Comparison of ENCODE assay signal across 1 cellular context in genomic region chr2:11343626-11344341, GRCh38.
A peak's percentile ranks its signal among the peaks of the same experiment; 100 is the strongest.
TF ChIP-seq lines count a peak whose summit lies in the region.

No MANE protein-coding gene starts in this region.

TF ChIP-seq in HEK293, 187 proteins besides CTCF, POLR2A, EP300 and RAD21 (continued from another document):
- TF ChIP-seq ZNF18 (tag by site-specific recombination; IDR thresholded peaks at IDR 0.05), result 0 out of 2 replicates have a peak, but pooled peaks have one; percentile 16
- no peak for TF ChIP-seq ZNF302 (tag by site-specific recombination; IDR thresholded peaks at IDR 0.05; ENCODE audit: low read depth)
- TF ChIP-seq ZNF266 (tag by site-specific recombination; IDR thresholded peaks at IDR 0.05; ENCODE audit: low read depth), result no peak
- TF ChIP-seq ZNF221 (tag by site-specific recombination; IDR thresholded peaks at IDR 0.05; ENCODE audit: borderline replicate concordance), result no peak
- peak; percentile 96 for TF ChIP-seq KLF8 (tag by site-specific recombination; IDR thresholded peaks at IDR 0.05)
- TF ChIP-seq ZNF341 (tag by site-specific recombination; IDR thresholded peaks at IDR 0.05; ENCODE audit: low read depth), result peak; percentile 59
- TF ChIP-seq ZSCAN16 (tag by site-specific recombination; IDR thresholded peaks at IDR 0.05), result no peak
- TF ChIP-seq SP3 (tag by site-specific recombination; IDR thresholded peaks at IDR 0.05), result peak; percentile 88
- TF ChIP-seq KLF17 (tag by site-specific recombination; IDR thresholded peaks at IDR 0.05), result peak; percentile 56
- TF ChIP-seq PRDM6 (tag by site-specific recombination; IDR thresholded peaks at IDR 0.05), result no peak
- TF ChIP-seq ZBTB20 (tag by site-specific recombination; IDR thresholded peaks at IDR 0.05), result peak; percentile 65
- no peak for TF ChIP-seq ELK4 (IDR thresholded peaks at IDR 0.05; ENCODE audit: borderline replicate concordance, low read depth, low read length)
- peak; percentile 60 for TF ChIP-seq ZBTB17 (tag by site-specific recombination; IDR thresholded peaks at IDR 0.05)
- peak; percentile 79 for TF ChIP-seq KLF1 (tag by site-specific recombination; IDR thresholded peaks at IDR 0.05)
- TF ChIP-seq ZNF366 (tag by site-specific recombination; conservative IDR thresholded peaks at IDR 0.05), result 0 out of 2 replicates have a peak, but pooled peaks have one; percentile 24
- no peak; the same call in none of the 2 replicates for TF ChIP-seq SCRT2 (tag by site-specific recombination; IDR thresholded peaks at IDR 0.05)
- no peak for TF ChIP-seq ZNF600 (tag by site-specific recombination; IDR thresholded peaks at IDR 0.05)
- TF ChIP-seq ZNF830 (tag by site-specific recombination; IDR thresholded peaks at IDR 0.05; ENCODE audit: low read depth), result no peak
- TF ChIP-seq KLF9 (tag by site-specific recombination; IDR thresholded peaks at IDR 0.05; ENCODE audit: low read depth), result peak; percentile 34; the same call in 1 of the 2 replicates
- TF ChIP-seq ZNF704 (tag by site-specific recombination; IDR thresholded peaks at IDR 0.05), result no peak
- TF ChIP-seq ZFHX2 (tag by site-specific recombination; conservative IDR thresholded peaks at IDR 0.05), result peak; percentile 75
- no peak for TF ChIP-seq ZNF518A (tag by site-specific recombination; conservative IDR thresholded peaks at IDR 0.05; ENCODE audit: low read depth)
- no peak for TF ChIP-seq ZBTB44 (tag by site-specific recombination; IDR thresholded peaks at IDR 0.05)
- TF ChIP-seq ZNF398 (tag by site-specific recombination; IDR thresholded peaks at IDR 0.05), result no peak
- TF ChIP-seq ZNF184 (tag by site-specific recombination; IDR thresholded peaks at IDR 0.05), result no peak
- no peak for TF ChIP-seq BCL11A (tag by site-specific recombination; IDR thresholded peaks at IDR 0.05; ENCODE audit: low read depth)
- 0 out of 2 replicates have a peak, but pooled peaks have one; percentile 23 for TF ChIP-seq MZF1 (tag by site-specific recombination; IDR thresholded peaks at IDR 0.05; ENCODE audit: borderline replicate concordance)
- TF ChIP-seq SP2 (tag by site-specific recombination; IDR thresholded peaks at IDR 0.05), result peak; percentile 84
- TF ChIP-seq ZBTB8A (tag by site-specific recombination; IDR thresholded peaks at IDR 0.05), result peak; percentile 80
- TF ChIP-seq HIC1 (tag by site-specific recombination; IDR thresholded peaks at IDR 0.05), result no peak
- 0 out of 2 replicates have a peak, but pooled peaks have one; percentile 57 for TF ChIP-seq KLF16 (tag by site-specific recombination; IDR thresholded peaks at IDR 0.05)
- TF ChIP-seq ZNF76 (tag by site-specific recombination; IDR thresholded peaks at IDR 0.05; ENCODE audit: borderline replicate concordance, low read depth), result no peak
- peak; percentile 81 for TF ChIP-seq PATZ1 (tag by site-specific recombination; IDR thresholded peaks at IDR 0.05)
- TF ChIP-seq ZNF561 (tag by site-specific recombination; IDR thresholded peaks at IDR 0.05; ENCODE audit: borderline replicate concordance), result no peak; the same call in 1 of the 2 replicates
